In genomic region chr1:183236158-183236725, GRCh38 we compare ENCODE assay signal across 1 cellular context.
TF ChIP-seq lines count a peak whose summit lies in the region.

No MANE protein-coding gene starts in this region.

TF ChIP-seq in HEK293, 187 proteins besides CTCF, POLR2A, EP300 and RAD21 (continued from another document):
- peak; percentile 44; the same call in 1 of the 2 replicates for TF ChIP-seq PATZ1 (tag by site-specific recombination; IDR thresholded peaks at IDR 0.05)
- no peak for TF ChIP-seq ZNF394 (tag by site-specific recombination; IDR thresholded peaks at IDR 0.05; ENCODE audit: borderline replicate concordance)
- TF ChIP-seq ZNF114 (tag by site-specific recombination; IDR thresholded peaks at IDR 0.05) = no peak
- no peak for TF ChIP-seq YY2 (tag by site-specific recombination; IDR thresholded peaks at IDR 0.05)
- TF ChIP-seq ZNF302 (tag by site-specific recombination; IDR thresholded peaks at IDR 0.05; ENCODE audit: low read depth) = no peak
- TF ChIP-seq IKZF3 (tag by site-specific recombination; IDR thresholded peaks at IDR 0.05) = no peak
- TF ChIP-seq ZNF555 (tag by site-specific recombination; conservative IDR thresholded peaks at IDR 0.05) = no peak
- TF ChIP-seq OSR2 (tag by site-specific recombination; IDR thresholded peaks at IDR 0.05) = no peak
- TF ChIP-seq ZNF239 (tag by site-specific recombination; IDR thresholded peaks at IDR 0.05) = no peak
- no peak for TF ChIP-seq ZNF248 (tag by site-specific recombination; IDR thresholded peaks at IDR 0.05)
- no peak for TF ChIP-seq ZNF146 (tag by site-specific recombination; IDR thresholded peaks at IDR 0.05)
- TF ChIP-seq ZNF16 (tag by site-specific recombination; IDR thresholded peaks at IDR 0.05; ENCODE audit: low read depth) = no peak
- TF ChIP-seq, protein P1, sequence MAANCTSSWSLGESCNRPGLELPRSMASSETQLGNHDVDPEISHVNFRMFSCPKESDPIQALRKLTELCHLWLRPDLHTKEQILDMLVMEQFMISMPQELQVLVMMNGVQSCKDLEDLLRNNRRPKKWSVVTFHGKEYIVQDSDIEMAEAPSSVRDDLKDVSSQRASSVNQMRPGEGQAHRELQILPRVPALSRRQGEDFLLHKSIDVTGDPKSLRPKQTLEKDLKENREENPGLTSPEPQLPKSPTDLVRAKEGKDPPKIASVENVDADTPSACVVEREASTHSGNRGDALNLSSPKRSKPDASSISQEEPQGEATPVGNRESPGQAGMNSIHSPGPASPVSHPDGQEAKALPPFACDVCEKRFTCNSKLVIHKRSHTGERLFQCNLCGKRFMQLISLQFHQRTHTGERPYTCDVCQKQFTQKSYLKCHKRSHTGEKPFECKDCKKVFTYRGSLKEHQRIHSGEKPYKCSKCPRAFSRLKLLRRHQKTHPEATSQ (tag by site-specific recombination; IDR thresholded peaks at IDR 0.05) = no peak
- TF ChIP-seq PRDM10 (tag by site-specific recombination; IDR thresholded peaks at IDR 0.05) = 0 out of 2 replicates have a peak, but pooled peaks have one; percentile 24
- no peak for TF ChIP-seq ZNF433 (tag by site-specific recombination; IDR thresholded peaks at IDR 0.05; ENCODE audit: low read depth)
- TF ChIP-seq KLF7 (tag by site-specific recombination; IDR thresholded peaks at IDR 0.05; ENCODE audit: borderline replicate concordance) = no peak
- peak; percentile 78 for TF ChIP-seq EGR2 (tag by site-specific recombination; IDR thresholded peaks at IDR 0.05; ENCODE audit: low read depth)
- TF ChIP-seq BCL11B (tag by site-specific recombination; IDR thresholded peaks at IDR 0.05; ENCODE audit: low read depth) = no peak
- TF ChIP-seq, protein P2, sequence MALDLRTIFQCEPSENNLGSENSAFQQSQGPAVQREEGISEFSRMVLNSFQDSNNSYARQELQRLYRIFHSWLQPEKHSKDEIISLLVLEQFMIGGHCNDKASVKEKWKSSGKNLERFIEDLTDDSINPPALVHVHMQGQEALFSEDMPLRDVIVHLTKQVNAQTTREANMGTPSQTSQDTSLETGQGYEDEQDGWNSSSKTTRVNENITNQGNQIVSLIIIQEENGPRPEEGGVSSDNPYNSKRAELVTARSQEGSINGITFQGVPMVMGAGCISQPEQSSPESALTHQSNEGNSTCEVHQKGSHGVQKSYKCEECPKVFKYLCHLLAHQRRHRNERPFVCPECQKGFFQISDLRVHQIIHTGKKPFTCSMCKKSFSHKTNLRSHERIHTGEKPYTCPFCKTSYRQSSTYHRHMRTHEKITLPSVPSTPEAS (tag by site-specific recombination; IDR thresholded peaks at IDR 0.05) = no peak
- TF ChIP-seq KLF9 (tag by site-specific recombination; IDR thresholded peaks at IDR 0.05; ENCODE audit: low read depth) = no peak
